Comparison of ENCODE assay signal across 21 cellular contexts in genomic region chr1:62178372-62178771, GRCh38. TPM values are rescaled to one million over a fixed set of nuclear protein-coding genes. Genes with fewer than 3 reads are reported as not detected.
"Had no signal": no experiment of that assay in that cellular context is flagged by ENCODE, and none has a peak within 500 bp of the region (broad histone marks: within the 10 kb centered on the region; RNA-seq: fewer than 3 reads in every experiment).

No MANE protein-coding gene starts in this region.

- ATAC-seq: activated T-cell treated with anti-CD3 and anti-CD28 coated beads, Interleukin-2, amount 50 U/mL, for 4 hours; esophagus mucosa; gastrocnemius medialis; heart left ventricle; left lobe of liver had no signal

- H3K4me1 ChIP-seq: gastrocnemius medialis, tibial artery, uterus had no signal

- H3K36me3 ChIP-seq: gastrocnemius medialis, heart left ventricle, tibial artery, uterus had no signal

- H3K36me3 Mint-ChIP-seq: activated naive CD4-positive, alpha-beta T cell treated with anti-CD3 and anti-CD28 coated beads, Interleukin-2, amount 10 ng/mL, durations not matched to agents 7 days and 5 days had no signal

- H3K27ac Mint-ChIP-seq: activated naive CD4-positive, alpha-beta T cell treated with anti-CD3 and anti-CD28 coated beads, Interleukin-2, amount 10 ng/mL, durations not matched to agents 7 days and 5 days had no signal

- H3K27me3 Mint-ChIP-seq: activated naive CD4-positive, alpha-beta T cell treated with anti-CD3 and anti-CD28 coated beads, Interleukin-2, amount 10 ng/mL, durations not matched to agents 7 days and 5 days had no signal

- H3K4me3 ChIP-seq: coronary artery, gastrocnemius medialis, heart left ventricle, tibial artery, uterus had no signal

- H3K27me3 ChIP-seq: gastrocnemius medialis, heart left ventricle, tibial artery, uterus had no signal

- H3K9me3 ChIP-seq: gastrocnemius medialis, heart left ventricle, tibial artery, uterus had no signal

- H3K9me3 Mint-ChIP-seq: activated naive CD4-positive, alpha-beta T cell treated with anti-CD3 and anti-CD28 coated beads, Interleukin-2, amount 10 ng/mL, durations not matched to agents 7 days and 5 days; activated T-cell treated with anti-CD3 and anti-CD28 coated beads, Interleukin-2, amount 50 U/mL, for 4 hours had no signal

- H3K4me1 Mint-ChIP-seq: activated naive CD4-positive, alpha-beta T cell treated with anti-CD3 and anti-CD28 coated beads, Interleukin-2, amount 10 ng/mL, durations not matched to agents 7 days and 5 days had no signal

- H3K4me3 Mint-ChIP-seq: activated naive CD4-positive, alpha-beta T cell treated with anti-CD3 and anti-CD28 coated beads, Interleukin-2, amount 10 ng/mL, durations not matched to agents 7 days and 5 days; activated T-cell treated with anti-CD3 and anti-CD28 coated beads, Interleukin-2, amount 50 U/mL, for 4 hours had no signal

- DNase-seq: activated CD4-positive, alpha-beta T cell treated with anti-CD3 and anti-CD28 coated beads, Interleukin-2, amount 50 U/mL, for 1 hour; activated CD4-positive, CD25-positive, alpha-beta regulatory T cell treated with anti-CD3 and anti-CD28 coated beads, Interleukin-2, amount 50 U/mL, for 72 hours; activated CD8-positive, alpha-beta memory T cell treated with anti-CD3 and anti-CD28 coated beads, Interleukin-2, amount 50 U/mL, for 4 hours; activated naive CD4-positive, alpha-beta T cell treated with anti-CD3 and anti-CD28 coated beads, Interleukin-2, amount 10 ng/mL, durations not matched to agents 7 days and 5 days; activated T-cell treated with anti-CD3 and anti-CD28 coated beads, Interleukin-2, amount 50 U/mL, for 4 hours; aorta; gastrocnemius medialis; heart left ventricle; kidney; retina; stimulated activated CD4-positive, alpha-beta T cell treated with anti-CD3 and anti-CD28 coated beads, Interleukin-12 subunit alpha, Interleukin-12 subunit beta, amount 100 ng/mL, for 4 hours; stimulated activated CD4-positive, alpha-beta T cell treated with anti-CD3 and anti-CD28 coated beads, Interleukin-1b, Interleukin-23, amount 100 ng/mL, for 48 hours; stimulated activated naive CD4-positive, alpha-beta T cell treated with Interleukin-2 at 50 U/mL for 16 hours; T1000; tibial artery; uterus had no signal

- H3K27ac ChIP-seq: coronary artery, gastrocnemius medialis, heart left ventricle, tibial artery, uterus had no signal

RNA-seq across cellular contexts. Expression of gene L1TD1, which starts 16.3 kb away (rescaled TPM):
- total RNA-seq: esophagus mucosa, gastrocnemius medialis, lung microvascular endothelial cell had no signal
- polyA plus RNA-seq: neural cell had no signal
